Comparison of ENCODE assay signal across 19 cellular contexts in genomic region chr16:74867281-74867849, GRCh38.
DNase-seq lines count a peak whose midpoint lies in the region; ATAC-seq, FAIRE-seq and TF ChIP-seq lines count a peak whose summit lies in the region.
"Had no signal": no experiment of that assay in that cellular context is flagged by ENCODE, and none has a peak within 500 bp of the region (broad histone marks: within the 10 kb centered on the region; RNA-seq: fewer than 3 reads in every experiment).

No MANE protein-coding gene starts in this region.

- H3K4me2 ChIP-seq in BLaER1 (peak overlapping the region; percentile 71; the same call in 1 of the 2 replicates), endothelial cell of umbilical vein (ENCODE audit: insufficient read depth, low read length) (no peak overlapping the region)

- CTCF ChIA-PET in endothelial cell of umbilical vein (lab: Charles Lee), result interaction anchor here (0.7 to 1.3 kb wide), 5 partner anchors 54 to 163 kb away, joined by 3 to 5 read pairs (median 3); no protein-coding TSS in a partner anchor

- H3K27ac Mint-ChIP-seq in natural killer cell, result no peak overlapping the region
- H3K27ac Mint-ChIP-seq: activated B cell treated with CpG ODN at 0.5 μM for 24 hours; dendritic cell treated with granulocyte-macrophage colony-stimulating factor and Interleukin-4, amounts not matched to agents 40 ng/mL and 50 ng/mL, for 4 days; stimulated activated memory B cell treated with anti-CD40 and anti-IgM and Interleukin-4, amounts not matched to agents 10 μg/mL and 1 μg/mL and 100 μg/mL, for 72 hours had no signal

- no peaks in the 10 kb centered on the region for H3K9me3 Mint-ChIP-seq in natural killer cell
- H3K9me3 Mint-ChIP-seq: activated B cell treated with CpG ODN at 0.5 μM for 24 hours; activated T-cell treated with anti-CD3 and anti-CD28 coated beads, Interleukin-2, amount 50 U/mL, for 4 hours; dendritic cell treated with granulocyte-macrophage colony-stimulating factor and Interleukin-4, amounts not matched to agents 40 ng/mL and 50 ng/mL, for 4 days; stimulated activated memory B cell treated with anti-CD40 and anti-IgM and Interleukin-4, amounts not matched to agents 10 μg/mL and 1 μg/mL and 100 μg/mL, for 72 hours had no signal

- TF ChIP-seq POLR2A in endothelial cell of umbilical vein (IDR thresholded peaks at IDR 0.05; ENCODE audit: low read depth, low read length), result no peak
- TF ChIP-seq POLR2A in spleen (IDR thresholded peaks at IDR 0.05), result no peak

- TF ChIP-seq CTCF in endothelial cell of umbilical vein (IDR thresholded peaks at IDR 0.05; ENCODE audit: extremely low read depth in 1 of 2, insufficient read depth in 1 of 2, low read depth in 1 of 2, low read length in 2 of 2), result no peak
- no peak for TF ChIP-seq CTCF in foreskin keratinocyte (conservative IDR thresholded peaks at IDR 0.05)
- no peak for TF ChIP-seq CTCF in spleen (IDR thresholded peaks at IDR 0.05 in 8 of 11, conservative IDR thresholded peaks at IDR 0.05 in 3 of 11)
- TF ChIP-seq CTCF in natural killer cell (IDR thresholded peaks at IDR 0.05), result no peak

- no peaks in the 10 kb centered on the region for H3K9me1 ChIP-seq in endothelial cell of umbilical vein (replicated peaks; ENCODE audit: control insufficient read depth, extremely low read depth, insufficient read depth, low read length)

- no peaks in the 10 kb centered on the region for H3K9me3 ChIP-seq in BLaER1
- no peaks in the 10 kb centered on the region for H3K9me3 ChIP-seq in endothelial cell of umbilical vein (replicated peaks; ENCODE audit: control insufficient read depth, insufficient read depth, low read length)
- H3K9me3 ChIP-seq in spleen, result no peaks in the 10 kb centered on the region
- H3K9me3 ChIP-seq: esophagus muscularis mucosa, heart left ventricle, mucosa of descending colon had no signal

- dilution Hi-C loops in endothelial cell of umbilical vein (cut with MboI; ENCODE audit: extremely low pct_ligation_motif_present, low sequenced_read_pairs), result no loop called here

- no peaks in the 10 kb centered on the region for H4K20me1 ChIP-seq in BLaER1
- no peaks in the 10 kb centered on the region for H4K20me1 ChIP-seq in endothelial cell of umbilical vein (replicated peaks; ENCODE audit: control insufficient read depth, extremely low read depth, insufficient read depth, low read length)

- no peak overlapping the region for H3K4me3 ChIP-seq in BLaER1
- no peak overlapping the region for H3K4me3 ChIP-seq in endothelial cell of umbilical vein (replicated peaks in 1 of 3; ENCODE audit: insufficient read depth in 1 of 3, low read depth in 1 of 3, low read length in 3 of 3)
- H3K4me3 ChIP-seq in spleen, result no peak overlapping the region
- H3K4me3 ChIP-seq: esophagus muscularis mucosa, heart left ventricle, mucosa of descending colon had no signal

- WGBS in spleen, 5 donors, result 84 to 89% (median 86%) methylated on average over 15 of the region's 15 CpGs

- no peaks in the 10 kb centered on the region for H3K4me1 Mint-ChIP-seq in natural killer cell
- H3K4me1 Mint-ChIP-seq: stimulated activated memory B cell treated with anti-CD40 and anti-IgM and Interleukin-4, amounts not matched to agents 10 μg/mL and 1 μg/mL and 100 μg/mL, for 72 hours had no signal

- peak overlapping the region; percentile 52 for H2AFZ ChIP-seq in endothelial cell of umbilical vein (ENCODE audit: low read depth, low read length)
- H2AFZ ChIP-seq: parathyroid adenoma had no signal

- no peaks in the 10 kb centered on the region for H3K36me3 Mint-ChIP-seq in natural killer cell

- H3K79me2 ChIP-seq in endothelial cell of umbilical vein (ENCODE audit: control insufficient read depth, insufficient read depth, low read length), result no peaks in the 10 kb centered on the region
- H3K79me2 ChIP-seq: parathyroid adenoma had no signal

- DNase-seq in DMS153 treated with DMSO at 0.1 percent for 48 hours (lab: John Stamatoyannopoulos, UW; ENCODE audit: unreplicated experiment), result peak; percentile 7
- peak; percentile 45 for DNase-seq in NCI-H82 treated with DMSO at 0.1 percent for 48 hours (lab: John Stamatoyannopoulos, UW; ENCODE audit: unreplicated experiment)
- no peak for DNase-seq in endothelial cell of umbilical vein (ENCODE audit: low read depth, low spot score)
- no peak for DNase-seq in foreskin keratinocyte
- no peak for DNase-seq in spleen
- DNase-seq in GDM1 (lab: John Stamatoyannopoulos, UW), result no peak
- DNase-seq in natural killer cell, result no peak
- DNase-seq: activated B cell treated with CpG ODN at 0.5 μM for 24 hours; activated T-cell treated with anti-CD3 and anti-CD28 coated beads, Interleukin-2, amount 50 U/mL, for 4 hours; DMS79 treated with DMSO at 0.1 percent for 48 hours; heart left ventricle; left cardiac atrium; mucosa of descending colon; OCI-M1 had no signal

- peaks cover 0 to 2% of the 10 kb centered on the region in 2 donors for H3K27me3 Mint-ChIP-seq in natural killer cell (ENCODE audit: low read depth in 2 of 2)
- H3K27me3 Mint-ChIP-seq: activated B cell treated with CpG ODN at 0.5 μM for 24 hours; dendritic cell treated with granulocyte-macrophage colony-stimulating factor and Interleukin-4, amounts not matched to agents 40 ng/mL and 50 ng/mL, for 4 days; stimulated activated memory B cell treated with anti-CD40 and anti-IgM and Interleukin-4, amounts not matched to agents 10 μg/mL and 1 μg/mL and 100 μg/mL, for 72 hours had no signal

- H3K27me3 ChIP-seq in BLaER1 (no peaks in the 10 kb centered on the region), endothelial cell of umbilical vein (ENCODE audit: control insufficient read depth in 2 of 2, insufficient read depth in 2 of 2, low read length in 2 of 2) (no peaks in the 10 kb centered on the region), foreskin keratinocyte (no peaks in the 10 kb centered on the region), spleen (replicated peaks in 1 of 7) (no peaks in the 10 kb centered on the region)
- H3K27me3 ChIP-seq: esophagus muscularis mucosa, heart left ventricle had no signal

- ATAC-seq in foreskin keratinocyte, result no peak
- no peak for ATAC-seq in natural killer cell
- ATAC-seq: activated T-cell treated with anti-CD3 and anti-CD28 coated beads, Interleukin-2, amount 50 U/mL, for 4 hours; heart left ventricle; left cardiac atrium; mucosa of descending colon; stimulated activated memory B cell treated with anti-CD40 and anti-IgM and Interleukin-4, amounts not matched to agents 10 μg/mL and 1 μg/mL and 100 μg/mL, for 72 hours had no signal

- H3K9ac ChIP-seq in BLaER1 (no peak overlapping the region), endothelial cell of umbilical vein (replicated peaks; ENCODE audit: extremely low read depth, insufficient read depth, low read length) (no peak overlapping the region)
- H3K9ac ChIP-seq: parathyroid adenoma had no signal

- H3K4me3 Mint-ChIP-seq in natural killer cell, result no peak overlapping the region
- H3K4me3 Mint-ChIP-seq: activated B cell treated with CpG ODN at 0.5 μM for 24 hours; activated T-cell treated with anti-CD3 and anti-CD28 coated beads, Interleukin-2, amount 50 U/mL, for 4 hours; dendritic cell treated with granulocyte-macrophage colony-stimulating factor and Interleukin-4, amounts not matched to agents 40 ng/mL and 50 ng/mL, for 4 days; stimulated activated memory B cell treated with anti-CD40 and anti-IgM and Interleukin-4, amounts not matched to agents 10 μg/mL and 1 μg/mL and 100 μg/mL, for 72 hours had no signal

- H3K4me1 ChIP-seq in BLaER1 (peaks cover 30% of the 10 kb centered on the region), endothelial cell of umbilical vein (ENCODE audit: control insufficient read depth, extremely low read depth, insufficient read depth, low read length) (peaks cover 17% of the 10 kb centered on the region), foreskin keratinocyte (peaks cover 19% of the 10 kb centered on the region), spleen (peaks cover 0 to 20% (median 13%) of the 10 kb centered on the region in 6 donors)
- H3K4me1 ChIP-seq: parathyroid adenoma had no signal

- BruUV-seq in endothelial cell of umbilical vein (replicated peaks; lab: Mats Ljungman, UMichigan), result no TSS peak

- POLR2A ChIA-PET in endothelial cell of umbilical vein (lab: Charles Lee), result no interaction called here

- FAIRE-seq in endothelial cell of umbilical vein (lab: Jason Lieb, UNC), result no peak

- H3K36me3 ChIP-seq in BLaER1 (peaks cover 18% of the 10 kb centered on the region), endothelial cell of umbilical vein (ENCODE audit: control insufficient read depth in 2 of 2, extremely low read depth in 1 of 2, insufficient read depth in 2 of 2, low read length in 2 of 2) (no peaks in the 10 kb centered on the region), spleen (peaks cover 0 to 15% (median 0%) of the 10 kb centered on the region in 6 donors)

- H3K27ac ChIP-seq in BLaER1 (peak overlapping the region; percentile 56; the same call in 1 of the 2 replicates), endothelial cell of umbilical vein (ENCODE audit: insufficient read depth, low read depth, low read length) (peak overlapping the region; percentile 89), foreskin keratinocyte (no peak overlapping the region), spleen (no peak overlapping the region)

- intact Hi-C loops in endothelial cell of umbilical vein (cut with micrococcal nuclease), result no loop called here
- intact Hi-C loops in spleen (cut with DNase I; ENCODE audit: low total_unique reads), result no loop called here
- intact Hi-C loops in natural killer cell (cut with micrococcal nuclease), result no loop called here

TF ChIP-seq in endothelial cell of umbilical vein, 7 proteins besides CTCF, POLR2A, EP300 and RAD21:
- TF ChIP-seq MYC (IDR thresholded peaks at IDR 0.05; ENCODE audit: low read depth, low read length) (no peak), FOS (IDR thresholded peaks at IDR 0.05; ENCODE audit: borderline replicate concordance, insufficient read depth, low read length) (no peak), JUN (IDR thresholded peaks at IDR 0.05; ENCODE audit: borderline replicate concordance, insufficient read depth, insufficient read length, low read depth) (no peak), POLR2AphosphoS5 (IDR thresholded peaks at IDR 0.05; ENCODE audit: insufficient read depth, low read depth, low read length) (no peak), EZH2 (IDR thresholded peaks at IDR 0.05; ENCODE audit: borderline replicate concordance, low read depth, low read length, severe bottlenecking) (no peak), GATA2 (IDR thresholded peaks at IDR 0.05; ENCODE audit: insufficient read depth, insufficient read length, low read depth, low read length) (no peak)
- TF ChIP-seq, protein P1, sequence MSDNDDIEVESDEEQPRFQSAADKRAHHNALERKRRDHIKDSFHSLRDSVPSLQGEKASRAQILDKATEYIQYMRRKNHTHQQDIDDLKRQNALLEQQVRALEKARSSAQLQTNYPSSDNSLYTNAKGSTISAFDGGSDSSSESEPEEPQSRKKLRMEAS (IDR thresholded peaks at IDR 0.05; ENCODE audit: insufficient read depth, insufficient read length), result no peak

Comparison
In these comparisons a context has a peak if more than half of its experiments do, and no peak if none do; other contexts are left out.
1. H3K27ac ChIP-seq: peak in BLaER1 (single experiment) and endothelial cell of umbilical vein (single experiment); none in foreskin keratinocyte (single experiment) and spleen (0 of 8).
2. DNase-seq: peak in DMS153 treated with DMSO at 0.1 percent for 48 hours (single experiment) and NCI-H82 treated with DMSO at 0.1 percent for 48 hours (single experiment); none in endothelial cell of umbilical vein (single experiment), foreskin keratinocyte (0 of 2), spleen (single experiment), GDM1 (single experiment) and natural killer cell (single experiment).